In the genomic region with DNA sequence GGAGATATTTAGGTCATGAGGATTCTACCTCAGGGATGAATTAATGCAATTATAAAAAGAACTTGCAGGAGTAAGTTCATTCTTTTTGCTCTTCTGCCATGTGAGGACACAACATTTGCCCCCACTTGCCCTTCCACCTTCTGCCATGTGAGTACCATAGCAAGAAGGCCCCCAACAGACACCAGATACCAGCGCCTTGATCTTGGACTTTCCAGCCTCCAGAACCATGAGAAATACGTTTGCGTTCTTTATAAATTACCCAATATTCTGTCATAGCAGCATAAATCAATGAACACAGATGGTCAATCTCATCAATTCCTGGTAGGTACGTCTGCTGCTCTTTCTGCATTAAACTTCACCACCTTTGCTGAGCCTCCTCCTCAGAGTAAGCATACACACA, we compare ENCODE assay signal across 31 cellular contexts. TPM values are rescaled to one million over a fixed set of nuclear protein-coding genes. Genes with fewer than 3 reads are reported as not detected.
DNase-seq lines count a peak whose midpoint lies in the region; ATAC-seq, FAIRE-seq and TF ChIP-seq lines count a peak whose summit lies in the region.
"Had no signal": no experiment of that assay in that cellular context is flagged by ENCODE, and none has a peak within 500 bp of the region (broad histone marks: within the 10 kb centered on the region; RNA-seq: fewer than 3 reads in every experiment).

No MANE protein-coding gene starts in this region.

- H3K36me3 ChIP-seq in HepG2 (replicated peaks in 1 of 2; ENCODE audit: control insufficient read depth in 1 of 2, insufficient read depth in 2 of 2, low read length in 2 of 2) (peaks cover 1 to 4% of the 10 kb centered on the region in 2 experiments; a peak in 2 of 5 replicates), right lobe of liver (no peaks in the 10 kb centered on the region), trophoblast cell (ENCODE audit: control insufficient read depth in 1 of 2, insufficient read depth in 2 of 2, low read length in 2 of 2) (no peaks in the 10 kb centered on the region), mesenchymal stem cell (ENCODE audit: control insufficient read depth in 1 of 2, insufficient read depth in 2 of 2, low read depth in 1 of 2, low read length in 2 of 2) (peaks cover 0 to 39% of the 10 kb centered on the region in 2 experiments)
- H3K36me3 ChIP-seq: BE2C had no signal

- H3K27me3 ChIP-seq in HepG2 (ENCODE audit: control insufficient read depth in 1 of 2, insufficient read depth in 2 of 2, low read length in 2 of 2) (no peaks in the 10 kb centered on the region; a peak in 1 of 5 replicates), right lobe of liver (no peaks in the 10 kb centered on the region), trophoblast cell (ENCODE audit: insufficient read depth, low read length) (no peaks in the 10 kb centered on the region), mesenchymal stem cell (ENCODE audit: control insufficient read depth in 1 of 2, insufficient read depth in 1 of 2, low read length in 2 of 2) (no peaks in the 10 kb centered on the region)
- H3K27me3 ChIP-seq: BE2C; BLaER1; BLaER1 treated with 17β-estradiol and CSF1 and Interleukin-3, amounts not matched to agents 10 nM and 100 nM had no signal

- no peak overlapping the region for H2BK120ac ChIP-seq in trophoblast cell (ENCODE audit: insufficient read depth, low read length, poor library complexity)
- no peak overlapping the region for H2BK120ac ChIP-seq in mesenchymal stem cell (ENCODE audit: low read depth, low read length)

- no peak overlapping the region for H3K18ac ChIP-seq in trophoblast cell (ENCODE audit: low read length)
- no peak overlapping the region for H3K18ac ChIP-seq in mesenchymal stem cell (ENCODE audit: low read depth in 1 of 2, low read length in 2 of 2)

- H3K23ac ChIP-seq in trophoblast cell (ENCODE audit: low read length), result no peak overlapping the region
- no peak overlapping the region for H3K23ac ChIP-seq in mesenchymal stem cell (ENCODE audit: low read length in 2 of 2)

- TF ChIP-seq CTCF in HepG2 (CRISPR knock-in tag; IDR thresholded peaks at IDR 0.05) (no peak), right lobe of liver (IDR thresholded peaks at IDR 0.05) (no peak)

- H3K4ac ChIP-seq in trophoblast cell (ENCODE audit: low read depth, low read length), result no peak overlapping the region
- H3K4ac ChIP-seq in mesenchymal stem cell (ENCODE audit: low read depth in 1 of 2, low read length in 2 of 2), result no peak overlapping the region

- H3K9ac ChIP-seq in HepG2 (ENCODE audit: insufficient read depth, low read depth, low read length) (no peak overlapping the region), trophoblast cell (ENCODE audit: low read length) (no peak overlapping the region), mesenchymal stem cell (ENCODE audit: low read length) (no peak overlapping the region)
- H3K9ac ChIP-seq: BLaER1; BLaER1 treated with 17β-estradiol and CSF1 and Interleukin-3, amounts not matched to agents 10 nM and 100 nM had no signal

- H3K4me2 ChIP-seq in HepG2 (ENCODE audit: low read depth, low read length) (no peak overlapping the region), trophoblast cell (ENCODE audit: low read length) (no peak overlapping the region), mesenchymal stem cell (ENCODE audit: low read length, poor library complexity, severe bottlenecking) (no peak overlapping the region)
- H3K4me2 ChIP-seq: A549; BLaER1; BLaER1 treated with 17β-estradiol and CSF1 and Interleukin-3, amounts not matched to agents 10 nM and 100 nM had no signal

- H4K20me1 ChIP-seq in HepG2 (ENCODE audit: insufficient read depth, low read length), result no peaks in the 10 kb centered on the region
- H4K20me1 ChIP-seq: BLaER1; BLaER1 treated with 17β-estradiol and CSF1 and Interleukin-3, amounts not matched to agents 10 nM and 100 nM had no signal

- intact Hi-C loops in HepG2 (cut with micrococcal nuclease; ENCODE audit: unreplicated experiment) (no loop called here), right lobe of liver (cut with DNase I) (no loop called here)

- no peak for TF ChIP-seq EP300 in HepG2 (IDR thresholded peaks at IDR 0.05; ENCODE audit: low read depth in 2 of 2, low read length in 2 of 2)
- no peak for TF ChIP-seq EP300 in HepG2 (CRISPR knock-in tag; IDR thresholded peaks at IDR 0.05; ENCODE audit: borderline replicate concordance)

- TF ChIP-seq POLR2A in HepG2 (IDR thresholded peaks at IDR 0.05; ENCODE audit: insufficient read depth in 1 of 2, low read depth in 2 of 2, low read length in 2 of 2) (no peak), right lobe of liver (IDR thresholded peaks at IDR 0.05) (no peak)

- no peak for FAIRE-seq in HepG2 (lab: Jason Lieb, UNC)
- FAIRE-seq: A204.1, A549, D721Med had no signal

- H3K4me3 ChIP-seq in HepG2 (replicated peaks in 1 of 3; ENCODE audit: insufficient read depth in 1 of 3, low read depth in 2 of 3, low read length in 3 of 3), result no peak overlapping the region
- no peak overlapping the region for H3K4me3 ChIP-seq in right lobe of liver
- H3K4me3 ChIP-seq in trophoblast cell (ENCODE audit: low read depth, low read length), result no peak overlapping the region
- no peak overlapping the region for H3K4me3 ChIP-seq in mesenchymal stem cell (ENCODE audit: insufficient read depth in 1 of 2, low read depth in 1 of 2, low read length in 2 of 2)
- H3K4me3 ChIP-seq: A549; BLaER1; BLaER1 treated with 17β-estradiol and CSF1 and Interleukin-3, amounts not matched to agents 10 nM and 100 nM had no signal

- no peak overlapping the region for H3K27ac ChIP-seq in HepG2 (ENCODE audit: extremely low read length, insufficient read depth, low read length)
- no peak overlapping the region for H3K27ac ChIP-seq in right lobe of liver
- no peak overlapping the region for H3K27ac ChIP-seq in trophoblast cell (ENCODE audit: low read depth, low read length)
- no peak overlapping the region for H3K27ac ChIP-seq in mesenchymal stem cell (ENCODE audit: low read length, poor library complexity, severe bottlenecking)
- H3K27ac ChIP-seq: 22Rv1; A549; BLaER1; BLaER1 treated with 17β-estradiol and CSF1 and Interleukin-3, amounts not matched to agents 10 nM and 100 nM; C4-2B had no signal

- H2AFZ ChIP-seq in HepG2 (ENCODE audit: low read length), result no peak overlapping the region
- no peak overlapping the region for H2AFZ ChIP-seq in trophoblast cell (ENCODE audit: insufficient read depth, low read length, poor library complexity)
- no peak overlapping the region for H2AFZ ChIP-seq in mesenchymal stem cell (ENCODE audit: low read depth, low read length)

- H3K4me1 ChIP-seq in HepG2 (ENCODE audit: insufficient read depth, low read length) (peaks cover 26% of the 10 kb centered on the region), right lobe of liver (peaks cover 0 to 13% (median 0%) of the 10 kb centered on the region in 4 donors), trophoblast cell (ENCODE audit: control insufficient read depth in 1 of 2, insufficient read depth in 2 of 2, low read length in 2 of 2) (peaks cover 0 to 7% of the 10 kb centered on the region in 2 experiments), mesenchymal stem cell (ENCODE audit: control insufficient read depth, insufficient read depth, low read depth, low read length) (peaks cover under 1% of the 10 kb centered on the region)
- H3K4me1 ChIP-seq: BE2C had no signal

- H2BK5ac ChIP-seq in trophoblast cell (ENCODE audit: low read depth, low read length, poor library complexity) (no peak overlapping the region), mesenchymal stem cell (ENCODE audit: low read depth, low read length, poor library complexity, severe bottlenecking) (no peak overlapping the region)

- H2BK15ac ChIP-seq in mesenchymal stem cell (ENCODE audit: low read depth, poor library complexity, severe bottlenecking), result no peak overlapping the region

- H4K8ac ChIP-seq in trophoblast cell (ENCODE audit: low read depth, low read length) (no peak overlapping the region), mesenchymal stem cell (ENCODE audit: low read length) (no peak overlapping the region)

- 96% methylated on average over 4 of the region's 4 CpGs for WGBS in HepG2 (ENCODE audit: low lambda C conversion rate)
- 100% methylated on average over 4 of the region's 4 CpGs for WGBS in right lobe of liver (ENCODE audit: insufficient coverage, low coverage, low lambda C conversion rate, missing lambda C conversion rate)
- no CpG with 5 or more reads among the region's 4 CpGs for WGBS in trophoblast cell (ENCODE audit: extremely low coverage, insufficient coverage, insufficient read length)
- WGBS in mesenchymal stem cell, result 89% methylated on average over 4 of the region's 4 CpGs

- no peak for TF ChIP-seq RAD21 in HepG2 (CRISPR knock-in tag; IDR thresholded peaks at IDR 0.05)

- peak overlapping the region; percentile 24 for H4K91ac ChIP-seq in trophoblast cell (ENCODE audit: low read depth, low read length)
- no peak overlapping the region for H4K91ac ChIP-seq in mesenchymal stem cell (ENCODE audit: low read length)

- H3K9me3 ChIP-seq in HepG2 (ENCODE audit: low read length) (no peaks in the 10 kb centered on the region), right lobe of liver (no peaks in the 10 kb centered on the region), trophoblast cell (ENCODE audit: insufficient read depth, low read depth, low read length) (no peaks in the 10 kb centered on the region), mesenchymal stem cell (ENCODE audit: control insufficient read depth, low read length) (no peaks in the 10 kb centered on the region)
- H3K9me3 ChIP-seq: A549, BE2C, Caco-2 had no signal

- peaks cover 25% of the 10 kb centered on the region for H3K79me2 ChIP-seq in HepG2 (ENCODE audit: insufficient read depth, low read length)
- H3K79me2 ChIP-seq in trophoblast cell (ENCODE audit: control insufficient read depth, insufficient read depth, low read length, poor library complexity), result no peaks in the 10 kb centered on the region

- no peak for DNase-seq in HepG2 (ENCODE audit: low spot score)
- DNase-seq in right lobe of liver, result no peak
- DNase-seq in trophoblast cell, result no peak
- no peak for DNase-seq in mesenchymal stem cell
- DNase-seq: 8988T; ACHN; AML-193; BE2C; C1 segment of cervical spinal cord; Caco-2; Calu3; CD4-positive, alpha-beta memory T cell; CD4-positive, alpha-beta T cell; CD4-positive, CD25-positive, alpha-beta regulatory T cell; CD8-positive, alpha-beta memory T cell; CD8-positive, alpha-beta T cell; COR-L47; DMS 273 treated with DMSO at 0.1 percent for 48 hours; DMS153; DMS53; DMS79; DMS79 treated with DMSO at 0.1 percent for 48 hours; DND-41; EL had no signal

- H2BK12ac ChIP-seq in trophoblast cell (ENCODE audit: low read length) (no peak overlapping the region), mesenchymal stem cell (ENCODE audit: low read length in 2 of 2) (no peak overlapping the region)

- no peak overlapping the region for H4K12ac ChIP-seq in trophoblast cell (ENCODE audit: low read depth, low read length)

- ATAC-seq in HepG2 (no peak), right lobe of liver (no peak)
- ATAC-seq: A549; CD8-positive, alpha-beta T cell had no signal

- H3K14ac ChIP-seq in trophoblast cell (ENCODE audit: low read length), result no peak overlapping the region
- H3K14ac ChIP-seq in mesenchymal stem cell (ENCODE audit: low read length in 2 of 2), result no peak overlapping the region

- H2AK5ac ChIP-seq in trophoblast cell (ENCODE audit: low read length) (no peak overlapping the region), mesenchymal stem cell (ENCODE audit: low read length, severe bottlenecking) (no peak overlapping the region)

- POLR2A ChIA-PET in HepG2 (lab: Yijun Ruan, JAX), result no interaction called here

- in situ Hi-C loops in HepG2 (cut with HindIII; ENCODE audit: extremely low pct_ligation_motif_present, low pct_unique_long_range_greater_than_20kb), result no loop called here

- H3K79me1 ChIP-seq in trophoblast cell (ENCODE audit: low read length), result peaks cover 6% of the 10 kb centered on the region
- H3K79me1 ChIP-seq in mesenchymal stem cell (replicated peaks; ENCODE audit: low read length, poor library complexity, severe bottlenecking), result no peaks in the 10 kb centered on the region

- BruUV-seq in HepG2 (replicated peaks; lab: Mats Ljungman, UMichigan), result no TSS peak

- CTCF ChIA-PET in HepG2 (lab: Yijun Ruan, JAX; ENCODE audit: low intra/inter-chr PET ratio, low total read pairs), result no interaction called here

RNA-seq across cellular contexts. Expression of a gene that starts 5.7 kb away (rescaled TPM):
- total RNA-seq in HepG2 (2016; rRNA removed; fragmentation: Illumina TruSeq; extraction: Trizol) (14.3 and 17.1 TPM in 2 replicates), right lobe of liver (10 to 100 TPM; 17.0 to 26.6 (median 22.7) TPM)
- total RNA-seq in HepG2 (2016; cell fraction: cytosol; rRNA removed; fragmentation: Illumina TruSeq; extraction: Trizol; ENCODE audit: low read depth), result 33.7 and 40.0 TPM in 2 replicates
- 13.3 and 16.6 TPM in 2 replicates for total RNA-seq in HepG2 (2016; cell fraction: insoluble cytoplasmic fraction; rRNA removed; fragmentation: Illumina TruSeq; extraction: Trizol)
- 18.7 and 20.0 TPM in 2 replicates for total RNA-seq in HepG2 (2016; cell fraction: membrane; rRNA removed; fragmentation: Illumina TruSeq; extraction: Trizol)
- 20.9 and 21.1 TPM in 2 replicates for total RNA-seq in HepG2 (2016; cell fraction: nucleus; rRNA removed; fragmentation: Illumina TruSeq; extraction: Trizol)
- polyA plus RNA-seq in HepG2 (2011; rRNA removed), result 8.2 and 9.4 TPM in 2 replicates
- 3.3 and 4.8 TPM in 2 replicates for polyA plus RNA-seq in HepG2 (2011; cell fraction: cytosol; rRNA removed)
- 8.3 and 10.6 TPM in 2 replicates for polyA plus RNA-seq in HepG2 (2011; cell fraction: nucleus; rRNA removed)
- 10.0 and 14.1 TPM in 2 replicates for polyA plus RNA-seq in HepG2 (2012)
- polyA plus RNA-seq in HepG2 (2016; cell fraction: cytosol; fragmentation: Illumina TruSeq; extraction: Trizol; ENCODE audit: low read depth), result 0.59 and 0.72 TPM in 2 replicates
- polyA plus RNA-seq in HepG2 (2016; cell fraction: insoluble cytoplasmic fraction; fragmentation: Illumina TruSeq; extraction: Trizol; ENCODE audit: low read depth), result 7.3 and 8.6 TPM in 2 replicates
- polyA plus RNA-seq in HepG2 (2016; cell fraction: membrane; fragmentation: Illumina TruSeq; extraction: Trizol; ENCODE audit: low read depth), result 1.5 and 1.7 TPM in 2 replicates
- polyA plus RNA-seq in HepG2 (2016; cell fraction: nucleus; fragmentation: Illumina TruSeq; extraction: Trizol; ENCODE audit: insufficient read depth, low read depth), result 14.0 and 14.4 TPM in 2 replicates
- 4.3 and 5.5 TPM in 2 replicates for polyA minus RNA-seq in HepG2 (2011; rRNA and poly(A)+ RNA removed; ENCODE audit: low replicate concordance)
- 9.5 and 17.6 TPM in 2 replicates for polyA minus RNA-seq in HepG2 (2011; cell fraction: cytosol; rRNA and poly(A)+ RNA removed)
- polyA minus RNA-seq in HepG2 (2011; cell fraction: nucleus; rRNA and poly(A)+ RNA removed), result 60.2 and 61.7 TPM in 2 replicates
- 3.4 TPM in 2 replicates for polyA plus RNA-seq in trophoblast cell (2013)
- polyA plus RNA-seq in mesenchymal stem cell (2013, experiment 1 of 2), result 1.9 TPM
- polyA plus RNA-seq in mesenchymal stem cell (2013, experiment 2 of 2), result 2.3 TPM
